22 cellular contexts compared by ENCODE assay signal in genomic region chr17:68427575-68427974, GRCh38. TPM values are rescaled to one million over a fixed set of nuclear protein-coding genes. Genes with fewer than 3 reads are reported as not detected.
DNase-seq lines count a peak whose midpoint lies in the region; ATAC-seq and TF ChIP-seq lines count a peak whose summit lies in the region.
"Had no signal": no experiment of that assay in that cellular context is flagged by ENCODE, and none has a peak within 500 bp of the region (broad histone marks: within the 10 kb centered on the region; RNA-seq: fewer than 3 reads in every experiment).

No MANE protein-coding gene starts in this region.

- no peak for ATAC-seq in natural killer cell
- no peak for ATAC-seq in natural killer cell treated with Interleukin-12 subunit alpha and Interleukin-12 subunit beta and Interleukin-15 and Interleukin-18, amount 100 ng/mL, for 72 hours
- ATAC-seq in sciatic nerve = peak; percentile 10
- no peak for ATAC-seq in GM21367 (IDR thresholded peaks at IDR 0.05; ENCODE audit: unreplicated experiment)
- ATAC-seq: CD8-positive, alpha-beta T cell; GM12878; GM23338 had no signal

- H3K79me2 ChIP-seq in osteoblast (ENCODE audit: insufficient read depth, low read length) = no peaks in the 10 kb centered on the region

- H3K27me3 ChIP-seq in osteoblast (ENCODE audit: insufficient read depth, low read length) = no peaks in the 10 kb centered on the region
- H3K27me3 ChIP-seq: BLaER1 had no signal

- no peak overlapping the region for H3K4me3 Mint-ChIP-seq in natural killer cell
- H3K4me3 Mint-ChIP-seq in natural killer cell treated with Interleukin-12 subunit alpha and Interleukin-12 subunit beta and Interleukin-15 and Interleukin-18, amount 100 ng/mL, for 72 hours = no peak overlapping the region
- H3K4me3 Mint-ChIP-seq: B cell; CD4-positive, CD25-positive, alpha-beta regulatory T cell; CD8-positive, alpha-beta T cell; GM23338 had no signal

- TF ChIP-seq CTCF in natural killer cell (IDR thresholded peaks at IDR 0.05) (no peak), osteoblast (IDR thresholded peaks at IDR 0.05; ENCODE audit: extremely low read depth, low read depth, low read length) (no peak)

- no peak overlapping the region for H2AFZ ChIP-seq in osteoblast (ENCODE audit: low read length)
- H2AFZ ChIP-seq: GM23338 had no signal

- H4K20me1 ChIP-seq in osteoblast (ENCODE audit: insufficient read depth, low read length) = peaks cover 5% of the 10 kb centered on the region
- H4K20me1 ChIP-seq: BLaER1 had no signal

- intact Hi-C loops in natural killer cell (cut with micrococcal nuclease) = no loop called here
- intact Hi-C loops in sciatic nerve (cut with DNase I) = no loop called here

- H3K27me3 Mint-ChIP-seq in natural killer cell (ENCODE audit: low read depth in 2 of 2) = no peaks in the 10 kb centered on the region
- no peaks in the 10 kb centered on the region for H3K27me3 Mint-ChIP-seq in natural killer cell treated with Interleukin-12 subunit alpha and Interleukin-12 subunit beta and Interleukin-15 and Interleukin-18, amount 100 ng/mL, for 72 hours
- H3K27me3 Mint-ChIP-seq: B cell; CD4-positive, CD25-positive, alpha-beta regulatory T cell had no signal

- H3K27ac Mint-ChIP-seq in natural killer cell = peak overlapping the region; percentile 20 to 36
- no peak overlapping the region for H3K27ac Mint-ChIP-seq in natural killer cell treated with Interleukin-12 subunit alpha and Interleukin-12 subunit beta and Interleukin-15 and Interleukin-18, amount 100 ng/mL, for 72 hours
- H3K27ac Mint-ChIP-seq: B cell; CD8-positive, alpha-beta T cell; GM23338 had no signal

- H3K36me3 ChIP-seq in osteoblast (ENCODE audit: insufficient read depth, low read length) = peaks cover 89% of the 10 kb centered on the region
- H3K36me3 ChIP-seq: BLaER1, HAP-1 had no signal

- H3K4me1 Mint-ChIP-seq in natural killer cell = peaks cover 0 to 7% of the 10 kb centered on the region in 2 donors
- peaks cover 4 to 5% of the 10 kb centered on the region in 2 donors for H3K4me1 Mint-ChIP-seq in natural killer cell treated with Interleukin-12 subunit alpha and Interleukin-12 subunit beta and Interleukin-15 and Interleukin-18, amount 100 ng/mL, for 72 hours (ENCODE audit: low read depth in 2 of 2)

- H3K9me3 ChIP-seq in osteoblast (ENCODE audit: low read depth, low read length) = no peaks in the 10 kb centered on the region
- H3K9me3 ChIP-seq: BLaER1, Caco-2, HAP-1 had no signal

- no peak overlapping the region for H3K27ac ChIP-seq in osteoblast (ENCODE audit: low read depth, low read length)
- H3K27ac ChIP-seq: 22Rv1, BLaER1, C4-2B had no signal

- H3K4me1 ChIP-seq in osteoblast (ENCODE audit: insufficient read depth, low read length) = no peaks in the 10 kb centered on the region
- H3K4me1 ChIP-seq: Caco-2, HAP-1 had no signal

- no peak overlapping the region for H3K4me2 ChIP-seq in osteoblast (ENCODE audit: insufficient read depth, low read length)
- H3K4me2 ChIP-seq: BLaER1, GM23338 had no signal

- no peak overlapping the region for H3K4me3 ChIP-seq in osteoblast (ENCODE audit: insufficient read depth, low read length)
- H3K4me3 ChIP-seq: BLaER1, GM12878, GM23338, HAP-1 had no signal

- DNase-seq in natural killer cell (no peak), osteoblast (ENCODE audit: insufficient read length, low spot score, missing footprints) (peak; percentile 38), sciatic nerve (ENCODE audit: low spot score) (peak; percentile 42), NCI-H2081 treated with DMSO at 0.1 percent for 48 hours (lab: John Stamatoyannopoulos, UW) (no peak), T1000 (lab: John Stamatoyannopoulos, UW) (no peak)
- no peak for DNase-seq in natural killer cell treated with Interleukin-12 subunit alpha and Interleukin-12 subunit beta and Interleukin-15 and Interleukin-18, amount 100 ng/mL, for 72 hours (ENCODE audit: low spot score)
- no peak for DNase-seq in effector CD4-positive, alpha-beta T cell
- DNase-seq: Caco-2; CD4-positive, CD25-positive, alpha-beta regulatory T cell; CD8-positive, alpha-beta T cell; DMS 273 treated with DMSO at 0.1 percent for 48 hours; DMS79; EL; GDM1 had no signal

- H3K36me3 Mint-ChIP-seq in natural killer cell = peaks cover 8% of the 10 kb centered on the region
- H3K36me3 Mint-ChIP-seq in natural killer cell treated with Interleukin-12 subunit alpha and Interleukin-12 subunit beta and Interleukin-15 and Interleukin-18, amount 100 ng/mL, for 72 hours = peaks cover 6% of the 10 kb centered on the region

- H3K9me3 Mint-ChIP-seq in natural killer cell = no peaks in the 10 kb centered on the region
- H3K9me3 Mint-ChIP-seq in natural killer cell treated with Interleukin-12 subunit alpha and Interleukin-12 subunit beta and Interleukin-15 and Interleukin-18, amount 100 ng/mL, for 72 hours = no peaks in the 10 kb centered on the region
- H3K9me3 Mint-ChIP-seq: CD4-positive, CD25-positive, alpha-beta regulatory T cell; CD8-positive, alpha-beta T cell; GM23338 had no signal

RNA-seq across cellular contexts. Expression of gene WIPI1, which starts 29.7 kb away (rescaled TPM):
- total RNA-seq in natural killer cell (10 to 100 TPM; 29.0 to 41.4 (median 32.0) TPM), osteoblast (190 and 220 TPM in 2 replicates), sciatic nerve (46.5 TPM)
- 10 to 100 TPM; 26.5 to 39.1 TPM for total RNA-seq in natural killer cell treated with Interleukin-12 subunit alpha and Interleukin-12 subunit beta and Interleukin-15 and Interleukin-18, amount 100 ng/mL, for 72 hours

Comparison
In these comparisons a context has a peak if more than half of its experiments do, and no peak if none do; other contexts are left out.
1. H3K27ac Mint-ChIP-seq: peak in natural killer cell (2 of 2); none in natural killer cell treated with Interleukin-12 subunit alpha and Interleukin-12 subunit beta and Interleukin-15 and Interleukin-18, amount 100 ng/mL, for 72 hours (0 of 2).
2. DNase-seq: peak in osteoblast (single experiment) and sciatic nerve (single experiment); none in natural killer cell (single experiment), natural killer cell treated with Interleukin-12 subunit alpha and Interleukin-12 subunit beta and Interleukin-15 and Interleukin-18, amount 100 ng/mL, for 72 hours (single experiment), effector CD4-positive, alpha-beta T cell (single experiment), NCI-H2081 treated with DMSO at 0.1 percent for 48 hours (single experiment) and T1000 (single experiment).